Comparison of ENCODE assay signal across 9 cellular contexts in genomic region chr1:169105087-169105433, GRCh38. TPM values are rescaled to one million over a fixed set of nuclear protein-coding genes. Genes with fewer than 3 reads are reported as not detected.
DNase-seq lines count a peak whose midpoint lies in the region; ATAC-seq and TF ChIP-seq lines count a peak whose summit lies in the region.
"Had no signal": no experiment of that assay in that cellular context is flagged by ENCODE, and none has a peak within 500 bp of the region (broad histone marks: within the 10 kb centered on the region; RNA-seq: fewer than 3 reads in every experiment).

No MANE protein-coding gene starts in this region.

- no peak overlapping the region for H4K91ac ChIP-seq in neuronal stem cell (ENCODE audit: low read depth, low read length, poor library complexity)

- H3K18ac ChIP-seq in neuronal stem cell (ENCODE audit: low read length) = peak overlapping the region; percentile 97

- H2BK15ac ChIP-seq in neuronal stem cell (ENCODE audit: low read length) = no peak overlapping the region

- no peak overlapping the region for H3K27ac ChIP-seq in CD8-positive, alpha-beta T cell (ENCODE audit: low read depth, low read length)
- H3K27ac ChIP-seq in dorsolateral prefrontal cortex = peak overlapping the region; percentile 81 to 99 (median 97)
- H3K27ac ChIP-seq in neuronal stem cell (replicated peaks; ENCODE audit: low read length) = no peak overlapping the region

- peak overlapping the region; percentile 65 for H3K4me3 ChIP-seq in CD8-positive, alpha-beta T cell (ENCODE audit: low read depth, low read length)
- H3K4me3 ChIP-seq in Loucy (ENCODE audit: low read length, poor library complexity, severe bottlenecking) (peak overlapping the region; percentile 85), dorsolateral prefrontal cortex (peak overlapping the region in 56 of 59 donors; percentile 74 to 99 (median 91)), neuronal stem cell (ENCODE audit: low read length in 2 of 2) (peak overlapping the region in 1 of 2 donors; percentile 57)

- ATAC-seq in CD8-positive, alpha-beta T cell = no peak
- ATAC-seq in HG03095 (IDR thresholded peaks at IDR 0.05; ENCODE audit: unreplicated experiment) (no peak), HG02588 (IDR thresholded peaks at IDR 0.05; ENCODE audit: unreplicated experiment) (no peak)

- peaks cover 28% of the 10 kb centered on the region for H3K4me1 Mint-ChIP-seq in CD8-positive, alpha-beta T cell (ENCODE audit: low read depth)

- peak overlapping the region; percentile 69 for H3K9ac ChIP-seq in Loucy (ENCODE audit: low read depth, low read length, poor library complexity, severe bottlenecking)
- H3K9ac ChIP-seq in neuronal stem cell (ENCODE audit: low read depth, low read length, poor library complexity) = no peak overlapping the region

- no peaks in the 10 kb centered on the region for H3K27me3 ChIP-seq in CD8-positive, alpha-beta T cell (ENCODE audit: insufficient read depth, low read length)
- no peaks in the 10 kb centered on the region for H3K27me3 ChIP-seq in Loucy (ENCODE audit: insufficient read depth, low read length, poor library complexity, severe bottlenecking)
- no peaks in the 10 kb centered on the region for H3K27me3 ChIP-seq in dorsolateral prefrontal cortex
- H3K27me3 ChIP-seq in neuronal stem cell (ENCODE audit: control insufficient read depth in 3 of 3, insufficient read depth in 3 of 3, low read depth in 1 of 3, low read length in 3 of 3) = peaks cover 0 to 13% (median 2%) of the 10 kb centered on the region in 3 experiments

- H4K8ac ChIP-seq in neuronal stem cell (ENCODE audit: low read depth, low read length) = no peak overlapping the region

- TF ChIP-seq CTCF in CD8-positive, alpha-beta T cell (IDR thresholded peaks at IDR 0.05) = no peak
- TF ChIP-seq CTCF in Loucy (conservative IDR thresholded peaks at IDR 0.05; ENCODE audit: low read length) (no peak), dorsolateral prefrontal cortex (IDR thresholded peaks at IDR 0.05 in 54 of 56, conservative IDR thresholded peaks at IDR 0.05 in 2 of 56; ENCODE audit: low read depth in 1 of 56, partially characterized antibody in 56 of 56) (no peak)

- H2BK120ac ChIP-seq in neuronal stem cell (ENCODE audit: low read depth, low read length) = no peak overlapping the region

- H3K79me1 ChIP-seq in neuronal stem cell (ENCODE audit: low read depth, low read length) = no peaks in the 10 kb centered on the region

- H3K79me2 ChIP-seq in Loucy (ENCODE audit: insufficient read depth, low read length) = peaks cover 27% of the 10 kb centered on the region

- H2AFZ ChIP-seq in Loucy (ENCODE audit: low read length) (no peak overlapping the region; the same call in 1 of the 2 replicates), neuronal stem cell (ENCODE audit: low read length) (peak overlapping the region; percentile 98)

- no peak overlapping the region for H3K14ac ChIP-seq in neuronal stem cell (ENCODE audit: low read length)

- peak overlapping the region; percentile 77 for H3K4me3 Mint-ChIP-seq in CD8-positive, alpha-beta T cell

- CTCF ChIA-PET in CD8-positive, alpha-beta T cell (lab: Charles Lee) = interaction anchor here (2.4 to 2.5 kb wide), 2 partner anchors 8 to 19 kb away, joined by 5 to 7 read pairs; no protein-coding TSS in a partner anchor

- no peak overlapping the region for H3K27ac Mint-ChIP-seq in CD8-positive, alpha-beta T cell

- H3K36me3 Mint-ChIP-seq in CD8-positive, alpha-beta T cell = peaks cover 2% of the 10 kb centered on the region

- H3K4me2 ChIP-seq in Loucy (ENCODE audit: low read depth, low read length, poor library complexity, severe bottlenecking) (peak overlapping the region; percentile 72), neuronal stem cell (ENCODE audit: insufficient read depth, low read length, poor library complexity, severe bottlenecking) (peak overlapping the region; percentile 72)

- POLR2A ChIA-PET in CD8-positive, alpha-beta T cell (lab: Charles Lee) = interaction anchor here (1.5 kb wide), 1 partner anchor 15 kb away, joined by 5 read pairs; no protein-coding TSS in a partner anchor

- no peak for DNase-seq in CD8-positive, alpha-beta T cell
- no peak for DNase-seq in dorsolateral prefrontal cortex
- no peak for DNase-seq in neuronal stem cell (ENCODE audit: low spot score)
- DNase-seq in dedifferentiated amniotic fluid mesenchymal stem cell (ENCODE audit: extremely low spot score) = no peak
- no peak for DNase-seq in NCI-H446 (lab: John Stamatoyannopoulos, UW)
- DNase-seq: activated CD4-positive, alpha-beta T cell treated with anti-CD3 and anti-CD28 coated beads, Interleukin-2, amount 50 U/mL, for 4 hours had no signal

- no peak overlapping the region for H2AK5ac ChIP-seq in neuronal stem cell (ENCODE audit: low read depth, low read length)

- no peak overlapping the region for H3K23ac ChIP-seq in neuronal stem cell (ENCODE audit: low read depth, low read length, poor library complexity)

- no peak overlapping the region for H2BK12ac ChIP-seq in neuronal stem cell (ENCODE audit: low read length)

- peaks cover 16% of the 10 kb centered on the region for H4K20me1 ChIP-seq in Loucy (ENCODE audit: insufficient read depth, low read length, poor library complexity, severe bottlenecking)

- no peaks in the 10 kb centered on the region for H3F3A ChIP-seq in Loucy (ENCODE audit: low read depth)

- no peaks in the 10 kb centered on the region for H3K9me2 ChIP-seq in Loucy (replicated peaks; ENCODE audit: low read depth, low read length)

- no peaks in the 10 kb centered on the region for H3K9me3 ChIP-seq in CD8-positive, alpha-beta T cell (ENCODE audit: low read length)
- no peaks in the 10 kb centered on the region for H3K9me3 ChIP-seq in Loucy (ENCODE audit: insufficient read depth, low read depth, low read length)
- H3K9me3 ChIP-seq in neuronal stem cell (replicated peaks in 1 of 2; ENCODE audit: control insufficient read depth in 2 of 2, insufficient read depth in 1 of 2, low read depth in 1 of 2, low read length in 2 of 2) = no peaks in the 10 kb centered on the region

- H3K27me3 Mint-ChIP-seq in CD8-positive, alpha-beta T cell (ENCODE audit: low read depth) = peaks cover 4% of the 10 kb centered on the region

- no peaks in the 10 kb centered on the region for H3K9me3 Mint-ChIP-seq in CD8-positive, alpha-beta T cell

- peaks cover 20% of the 10 kb centered on the region for H3K4me1 ChIP-seq in CD8-positive, alpha-beta T cell (ENCODE audit: insufficient read depth, low read length)
- peaks cover 38% of the 10 kb centered on the region for H3K4me1 ChIP-seq in Loucy (ENCODE audit: insufficient read depth, low read length, poor library complexity, severe bottlenecking)
- peaks cover 29 to 31% of the 10 kb centered on the region in 2 donors for H3K4me1 ChIP-seq in neuronal stem cell (ENCODE audit: control insufficient read depth in 2 of 2, insufficient read depth in 1 of 2, low read depth in 1 of 2, low read length in 2 of 2)

- H2BK5ac ChIP-seq in neuronal stem cell (ENCODE audit: low read length) = no peak overlapping the region

- intact Hi-C loops in CD8-positive, alpha-beta T cell (cut with DNase I, micrococcal nuclease) = loop anchor here (5.0 to 10.0 kb wide), 10 partner anchors 262 to 1388 kb away; partner anchors contain the start of genes METTL18 (in 2 of the 2), BLZF1 (in 1 of the 2), NME7 (in 1 of the 2) and SFT2D2 (in 1 of the 2)
- intact Hi-C loops in dorsolateral prefrontal cortex (cut with DNase I) = loop anchor here (2.0 to 10.0 kb wide), 7 partner anchors 14 to 500 kb away; no protein-coding TSS in a partner anchor

- H3K4ac ChIP-seq in neuronal stem cell (ENCODE audit: low read length) = no peak overlapping the region

- WGBS in neuronal stem cell (ENCODE audit: extremely low coverage in 2 of 2, insufficient read length in 2 of 2, insufficient replicate concordance in 1 of 2), 2 donors = no CpG with 5 or more reads among the region's 6 CpGs

- no peaks in the 10 kb centered on the region for H3K36me3 ChIP-seq in CD8-positive, alpha-beta T cell (ENCODE audit: insufficient read depth, low read length)
- no peaks in the 10 kb centered on the region for H3K36me3 ChIP-seq in Loucy (ENCODE audit: insufficient read depth, low read length)
- H3K36me3 ChIP-seq in neuronal stem cell (replicated peaks in 1 of 2; ENCODE audit: control insufficient read depth in 2 of 2, insufficient read depth in 2 of 2, low read length in 2 of 2) = no peaks in the 10 kb centered on the region

RNA-seq across cellular contexts. Expression of gene ATP1B1, which starts 1.4 kb away (rescaled TPM):
- total RNA-seq in CD8-positive, alpha-beta T cell = 1 to 10 TPM; 2.6 to 3.0 TPM
- 1,000 to 10,000 TPM in 2 of 120 experiments, 100 to 1,000 TPM in 118; 155 to 1,070 (median 769) TPM for total RNA-seq in dorsolateral prefrontal cortex
- 33.8 TPM for polyA plus RNA-seq in neuronal stem cell (2013, experiment 1 of 2)
- polyA plus RNA-seq in neuronal stem cell (2013, experiment 2 of 2) = 36.7 TPM

Comparison
In these comparisons a context has a peak if more than half of its experiments do, and no peak if none do; other contexts are left out.
1. H3K27ac ChIP-seq: peak in dorsolateral prefrontal cortex (59 of 59); none in CD8-positive, alpha-beta T cell (single experiment) and neuronal stem cell (single experiment).
2. RNA of gene ATP1B1, which starts 1.4 kb away (total RNA-seq): 155 to 1,070 TPM in dorsolateral prefrontal cortex; 2.6 to 3.0 TPM in CD8-positive, alpha-beta T cell; every median in the first group is over 10 times any median in the second.